Comparison of ENCODE assay signal across 18 cellular contexts in the genomic region with DNA sequence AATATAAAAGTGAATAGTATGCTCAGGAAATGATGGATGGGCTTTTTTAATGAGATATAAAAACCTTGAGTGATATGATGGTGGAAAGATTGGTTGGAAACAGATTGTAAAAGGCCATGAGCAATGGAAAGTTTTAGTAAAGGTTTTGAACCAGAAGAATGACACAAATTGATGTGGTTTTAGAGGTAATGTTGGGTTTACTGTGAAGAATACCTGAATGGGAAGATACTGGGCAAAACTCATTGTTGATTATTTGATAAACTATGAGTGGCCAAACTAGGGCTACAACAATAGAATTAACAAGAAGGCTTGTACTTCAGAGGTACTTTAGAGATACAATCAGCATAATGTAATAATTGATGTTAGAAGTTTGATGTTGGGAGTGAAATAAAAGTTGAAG.
DNase-seq lines count a peak whose midpoint lies in the region; ATAC-seq, FAIRE-seq and TF ChIP-seq lines count a peak whose summit lies in the region.
"Had no signal": no experiment of that assay in that cellular context is flagged by ENCODE, and none has a peak within 500 bp of the region (broad histone marks: within the 10 kb centered on the region; RNA-seq: fewer than 3 reads in every experiment).

No MANE protein-coding gene starts in this region.

- H3K4me1 Mint-ChIP-seq in activated CD4-positive, alpha-beta T cell treated with anti-CD3 and anti-CD28 coated beads for 36 hours, result peaks cover 14% of the 10 kb centered on the region
- H3K4me1 Mint-ChIP-seq: CD8-positive, alpha-beta memory T cell had no signal

- intact Hi-C loops in activated CD4-positive, alpha-beta T cell treated with anti-CD3 and anti-CD28 coated beads for 36 hours (cut with DNase I, micrococcal nuclease), result no loop called here
- intact Hi-C loops in GM12878 (cut with micrococcal nuclease; ENCODE audit: unreplicated experiment), result no loop called here

- H3K79me2 ChIP-seq in GM12878 (ENCODE audit: control insufficient read depth, insufficient read depth, low read length), result no peaks in the 10 kb centered on the region

- no peak for TF ChIP-seq POLR2A in GM12878 (IDR thresholded peaks at IDR 0.05; ENCODE audit: low read depth, low read length)
- no peak for TF ChIP-seq POLR2A in suprapubic skin (IDR thresholded peaks at IDR 0.05)

- H3K4me1 ChIP-seq in GM12878 (ENCODE audit: control insufficient read depth, insufficient read depth, low read length) (no peaks in the 10 kb centered on the region), suprapubic skin (no peaks in the 10 kb centered on the region)
- H3K4me1 ChIP-seq: BLaER1 had no signal

- no peaks in the 10 kb centered on the region for H4K20me1 ChIP-seq in GM12878 (ENCODE audit: control insufficient read depth, insufficient read depth)
- H4K20me1 ChIP-seq: BLaER1 had no signal

- H3K4me2 ChIP-seq in GM12878 (ENCODE audit: control insufficient read depth, insufficient read depth), result no peak overlapping the region
- H3K4me2 ChIP-seq: BLaER1 had no signal

- no peak overlapping the region for H3K9ac ChIP-seq in GM12878 (ENCODE audit: control insufficient read depth, insufficient read depth, low read length)
- H3K9ac ChIP-seq: BLaER1 had no signal

- H3K27me3 Mint-ChIP-seq in activated CD4-positive, alpha-beta T cell treated with anti-CD3 and anti-CD28 coated beads for 36 hours, result peaks cover 4% of the 10 kb centered on the region

- H3K27me3 ChIP-seq in GM12878 (replicated peaks in 1 of 2; ENCODE audit: control insufficient read depth in 2 of 2, insufficient read depth in 2 of 2, low read length in 1 of 2), result no peaks in the 10 kb centered on the region
- H3K27me3 ChIP-seq in suprapubic skin, result no peaks in the 10 kb centered on the region
- H3K27me3 ChIP-seq: BLaER1 had no signal

- TF ChIP-seq CTCF in GM12878 (IDR thresholded peaks at IDR 0.05 in 2 of 3, conservative IDR thresholded peaks at IDR 0.05 in 1 of 3; ENCODE audit: control insufficient read depth in 2 of 3, extremely low read depth in 1 of 3, insufficient read depth in 1 of 3, low read depth in 3 of 3, low read length in 3 of 3) (no peak), suprapubic skin (IDR thresholded peaks at IDR 0.05) (no peak)

- POLR2A ChIA-PET in activated CD4-positive, alpha-beta T cell treated with anti-CD3 and anti-CD28 coated beads for 36 hours (lab: Charles Lee), result no interaction called here
- POLR2A ChIA-PET in GM12878 (lab: Charles Lee), result no interaction called here

- TF ChIP-seq RAD21 in GM12878 (IDR thresholded peaks at IDR 0.05; ENCODE audit: insufficient read depth, low read depth, low read length), result no peak

- FAIRE-seq in GM12878 (lab: Jason Lieb, UNC), result no peak
- FAIRE-seq: H54 had no signal

- H3K9me3 ChIP-seq in GM12878 (replicated peaks; ENCODE audit: control insufficient read depth, insufficient read depth, low read length) (no peaks in the 10 kb centered on the region), suprapubic skin (no peaks in the 10 kb centered on the region)
- H3K9me3 ChIP-seq: BLaER1 had no signal

- no peak overlapping the region for H3K27ac ChIP-seq in GM12878 (ENCODE audit: control insufficient read depth, insufficient read depth)
- no peak overlapping the region for H3K27ac ChIP-seq in suprapubic skin
- H3K27ac ChIP-seq: 22Rv1, BLaER1, HL-60 had no signal

- in situ Hi-C loops in GM12878 (cut with MboI), result no loop called here

- no peaks in the 10 kb centered on the region for H3K36me3 ChIP-seq in GM12878 (ENCODE audit: control insufficient read depth in 2 of 2, insufficient read depth in 2 of 2, low read length in 1 of 2)
- no peaks in the 10 kb centered on the region for H3K36me3 ChIP-seq in suprapubic skin
- H3K36me3 ChIP-seq: BLaER1 had no signal

- DNase-seq in activated CD4-positive, alpha-beta T cell treated with anti-CD3 and anti-CD28 coated beads for 36 hours, result no peak
- DNase-seq in activated CD4-positive, alpha-beta T cell treated with anti-CD3 and anti-CD28 coated beads, Interleukin-2, amount 50 U/mL, for 1 hour, result no peak
- no peak for DNase-seq in activated naive CD4-positive, alpha-beta T cell treated with anti-CD3 and anti-CD28 coated beads, Interleukin-2, amount 50 U/mL, for 72 hours (ENCODE audit: low spot score in 2 of 2)
- no peak for DNase-seq in activated naive CD4-positive, alpha-beta T cell treated with Interleukin-2 at 50 U/mL for 16 hours
- DNase-seq in GM12878 (ENCODE audit: low read depth, low spot score) (no peak), UCSD-AML1 (lab: John Stamatoyannopoulos, UW; ENCODE audit: unreplicated experiment) (no peak), suprapubic skin (ENCODE audit: low spot score in 2 of 2) (no peak)
- DNase-seq: AML-193; Caco-2; CD8-positive, alpha-beta memory T cell; DND-41; GDM1 had no signal

- H3K27ac Mint-ChIP-seq in activated CD4-positive, alpha-beta T cell treated with anti-CD3 and anti-CD28 coated beads for 36 hours, result no peak overlapping the region
- H3K27ac Mint-ChIP-seq in activated naive CD4-positive, alpha-beta T cell treated with anti-CD3 and anti-CD28 coated beads, Interleukin-2, amount 50 U/mL, for 72 hours, result peak overlapping the region; percentile 5 to 84
- H3K27ac Mint-ChIP-seq: CD8-positive, alpha-beta memory T cell had no signal

- H3K4me3 ChIP-seq in GM12878 (no peak overlapping the region), suprapubic skin (no peak overlapping the region)
- H3K4me3 ChIP-seq: BLaER1 had no signal

- H3K4me3 Mint-ChIP-seq in activated CD4-positive, alpha-beta T cell treated with anti-CD3 and anti-CD28 coated beads for 36 hours, result no peak overlapping the region
- H3K4me3 Mint-ChIP-seq: CD8-positive, alpha-beta memory T cell had no signal

- H3K36me3 Mint-ChIP-seq in activated CD4-positive, alpha-beta T cell treated with anti-CD3 and anti-CD28 coated beads for 36 hours (ENCODE audit: low read depth), result no peaks in the 10 kb centered on the region
- no peaks in the 10 kb centered on the region for H3K36me3 Mint-ChIP-seq in activated naive CD4-positive, alpha-beta T cell treated with anti-CD3 and anti-CD28 coated beads, Interleukin-2, amount 50 U/mL, for 72 hours
- H3K36me3 Mint-ChIP-seq: CD8-positive, alpha-beta memory T cell had no signal

- no TSS peak for BruUV-seq in GM12878 (replicated peaks; lab: Mats Ljungman, UMichigan)

- no peaks in the 10 kb centered on the region for H3K9me3 Mint-ChIP-seq in activated CD4-positive, alpha-beta T cell treated with anti-CD3 and anti-CD28 coated beads for 36 hours (ENCODE audit: low read depth)
- H3K9me3 Mint-ChIP-seq in activated naive CD4-positive, alpha-beta T cell treated with anti-CD3 and anti-CD28 coated beads, Interleukin-2, amount 50 U/mL, for 72 hours, result no peaks in the 10 kb centered on the region
- H3K9me3 Mint-ChIP-seq: CD8-positive, alpha-beta memory T cell had no signal

- TF ChIP-seq EP300 in GM12878 (IDR thresholded peaks at IDR 0.05; ENCODE audit: borderline replicate concordance in 1 of 2, control insufficient read depth in 1 of 2, low read depth in 2 of 2, low read length in 2 of 2), result no peak
- no peak for TF ChIP-seq EP300 in suprapubic skin (IDR thresholded peaks at IDR 0.05)

- SMC1A ChIA-PET in GM12878 (lab: Charles Lee; ENCODE audit: uncharacterized antibody, unreplicated experiment), result no interaction called here

- CTCF ChIA-PET in activated CD4-positive, alpha-beta T cell treated with anti-CD3 and anti-CD28 coated beads for 36 hours (lab: Charles Lee), result no interaction called here
- CTCF ChIA-PET in GM12878 (lab: Yijun Ruan, JAX), result no interaction called here

- RAD21 ChIA-PET in GM12878 (lab: Charles Lee; ENCODE audit: unreplicated experiment), result no interaction called here

- peak; percentile 61 for ATAC-seq in activated CD4-positive, alpha-beta T cell treated with anti-CD3 and anti-CD28 coated beads for 36 hours
- peak; percentile 70 to 78 for ATAC-seq in activated naive CD4-positive, alpha-beta T cell treated with anti-CD3 and anti-CD28 coated beads, Interleukin-2, amount 50 U/mL, for 72 hours
- no peak for ATAC-seq in GM12878
- ATAC-seq in GM18502 (IDR thresholded peaks at IDR 0.05; ENCODE audit: poor library complexity, unreplicated experiment), result no peak
- ATAC-seq: HCT116 had no signal

- H2AFZ ChIP-seq in GM12878 (ENCODE audit: control insufficient read depth, low read depth, low read length), result no peak overlapping the region

TF ChIP-seq in GM12878, 131 proteins besides CTCF, POLR2A, EP300 and RAD21:
- TF ChIP-seq TARDBP (IDR thresholded peaks at IDR 0.05; ENCODE audit: borderline replicate concordance) (no peak), RUNX3 (IDR thresholded peaks at IDR 0.05; ENCODE audit: low read length) (peak; percentile 53; the same call in 1 of the 2 replicates)

Comparison
In these comparisons a context has a peak if more than half of its experiments do, and no peak if none do; other contexts are left out.
1. ATAC-seq: peak in activated CD4-positive, alpha-beta T cell treated with anti-CD3 and anti-CD28 coated beads for 36 hours (single experiment) and activated naive CD4-positive, alpha-beta T cell treated with anti-CD3 and anti-CD28 coated beads, Interleukin-2, amount 50 U/mL, for 72 hours (2 of 2); none in GM12878 (single experiment) and GM18502 (single experiment).